Comparison of ENCODE assay signal across 8 cellular contexts in the genomic region with DNA sequence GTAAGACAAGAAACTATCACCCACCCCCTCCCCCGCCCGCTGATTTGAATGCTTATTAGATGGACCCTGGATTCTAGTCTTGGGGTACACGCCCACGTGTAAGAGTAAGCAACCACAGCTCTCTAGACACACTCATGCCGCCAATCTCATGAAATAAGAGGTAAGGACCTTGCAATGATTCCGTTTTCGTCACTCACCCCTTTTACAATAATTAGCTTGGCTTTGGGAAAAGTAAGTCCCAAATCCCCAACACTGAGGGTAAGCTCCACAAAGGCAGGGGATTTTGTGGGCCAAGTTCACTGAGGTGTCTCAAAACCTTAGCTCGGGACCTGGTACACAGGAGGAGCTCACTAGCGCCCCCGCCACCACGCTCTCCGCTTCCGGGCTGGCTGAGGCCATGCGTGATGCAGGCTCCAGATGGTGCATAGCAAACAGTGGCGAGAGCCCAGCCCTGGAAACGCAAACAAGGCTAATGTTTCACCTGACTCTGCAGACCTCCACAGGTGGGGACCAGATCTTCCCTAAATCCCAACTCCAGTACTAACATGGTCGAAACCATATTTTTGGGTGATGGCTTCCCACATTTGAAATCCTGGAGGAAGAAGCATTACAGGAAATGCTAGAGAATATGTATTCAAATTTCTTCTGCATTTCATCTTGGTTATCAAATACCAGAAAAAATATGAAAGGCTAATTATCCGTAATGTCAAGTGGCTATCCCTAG. TPM values are rescaled to one million over a fixed set of nuclear protein-coding genes. Genes with fewer than 3 reads are reported as not detected.
DNase-seq lines count a peak whose midpoint lies in the region; ATAC-seq and TF ChIP-seq lines count a peak whose summit lies in the region.

No MANE protein-coding gene starts in this region.

- H3K27ac Mint-ChIP-seq in CD8-positive, alpha-beta T cell: peak overlapping the region; percentile 97

- H3K9me3 Mint-ChIP-seq in CD8-positive, alpha-beta T cell: no peaks in the 10 kb centered on the region

- H3K27me3 ChIP-seq in CD8-positive, alpha-beta T cell (ENCODE audit: insufficient read depth, low read length): no peaks in the 10 kb centered on the region
- H3K27me3 ChIP-seq in endocrine pancreas (ENCODE audit: control insufficient read depth, insufficient read depth, low read length): no peaks in the 10 kb centered on the region

- no peaks in the 10 kb centered on the region for H3K9me3 ChIP-seq in CD8-positive, alpha-beta T cell (ENCODE audit: low read length)
- H3K9me3 ChIP-seq in endocrine pancreas (ENCODE audit: control insufficient read depth, low read length) (no peaks in the 10 kb centered on the region), mesodermal cell (ENCODE audit: control insufficient read depth, low read length) (no peaks in the 10 kb centered on the region)

- peak overlapping the region; percentile 68 for H3K27ac ChIP-seq in CD8-positive, alpha-beta T cell (ENCODE audit: low read depth, low read length)
- peak overlapping the region; percentile 53 for H3K27ac ChIP-seq in mesodermal cell (ENCODE audit: low read depth, low read length, severe bottlenecking)

- peaks cover 58% of the 10 kb centered on the region for H3K36me3 Mint-ChIP-seq in CD8-positive, alpha-beta T cell

- peak overlapping the region; percentile 99 for H3K4me3 Mint-ChIP-seq in CD8-positive, alpha-beta T cell

- H3K9ac ChIP-seq in endocrine pancreas (ENCODE audit: control insufficient read depth, insufficient read depth, low read length): peak overlapping the region; percentile 54

- H3K27me3 Mint-ChIP-seq in CD8-positive, alpha-beta T cell (ENCODE audit: low read depth): no peaks in the 10 kb centered on the region

- intact Hi-C loops in CD8-positive, alpha-beta T cell (cut with DNase I, micrococcal nuclease): loop anchor here (1.0 to 10.0 kb wide), 14 partner anchors 14 to 344 kb away; a partner anchor contains a TSS

- peak; percentile 74 for ATAC-seq in CD8-positive, alpha-beta T cell
- ATAC-seq in GM19452 (IDR thresholded peaks at IDR 0.05; ENCODE audit: unreplicated experiment): peak; percentile 68

- H3K4me3 ChIP-seq in CD8-positive, alpha-beta T cell (ENCODE audit: low read depth, low read length): peak overlapping the region; percentile 69
- H3K4me3 ChIP-seq in endocrine pancreas (ENCODE audit: control insufficient read depth, insufficient read depth, low read length) (peak overlapping the region; percentile 67), mesodermal cell (ENCODE audit: extremely low read depth, insufficient read depth, low read length, poor library complexity, severe bottlenecking) (peak overlapping the region; percentile 55)

- peak; percentile 80 to 91 (median 88) for DNase-seq in CD8-positive, alpha-beta T cell
- DNase-seq in HK-2 (ENCODE audit: unreplicated experiment): peak; percentile 86
- DNase-seq in NCI-H82 (lab: John Stamatoyannopoulos, UW): peak; percentile 92
- DNase-seq in activated CD8-positive, alpha-beta memory T cell treated with anti-CD3 and anti-CD28 coated beads for 4 hours (ENCODE audit: low read depth in 2 of 2): peak; percentile 69 to 80
- DNase-seq in stimulated activated CD8-positive, alpha-beta memory T cell treated with anti-CD3 and anti-CD28 coated beads, Interleukin-15, amount 100 ng/mL, for 24 hours (ENCODE audit: low read depth): peak; percentile 76

- H3K4me1 Mint-ChIP-seq in CD8-positive, alpha-beta T cell (ENCODE audit: low read depth): peaks cover 48% of the 10 kb centered on the region

- POLR2A ChIA-PET in CD8-positive, alpha-beta T cell (lab: Charles Lee): interaction anchor here (0.6 to 7.8 kb wide), 16 partner anchors 9 to 152 kb away, joined by 3 to 52 read pairs (median 4); a partner anchor contains a TSS

- 11 to 15% methylated on average over 9 to 14 of the region's 18 CpGs for WGBS in mesodermal cell (ENCODE audit: insufficient coverage in 2 of 2), 2 experiments

- CTCF ChIA-PET in CD8-positive, alpha-beta T cell (lab: Charles Lee): interaction anchor here (0.6 to 11.1 kb wide), 30 partner anchors 9 to 174 kb away, joined by 3 to 84 read pairs (median 5); a partner anchor contains a TSS

- TF ChIP-seq CTCF in CD8-positive, alpha-beta T cell (IDR thresholded peaks at IDR 0.05): peak; percentile 70

- H3K4me1 ChIP-seq in CD8-positive, alpha-beta T cell (ENCODE audit: insufficient read depth, low read length): peaks cover 36% of the 10 kb centered on the region
- peaks cover 7% of the 10 kb centered on the region for H3K4me1 ChIP-seq in endocrine pancreas (ENCODE audit: control insufficient read depth, insufficient read depth, low read length)
- H3K4me1 ChIP-seq in mesodermal cell (ENCODE audit: control insufficient read depth, insufficient read depth, low read length, poor library complexity, severe bottlenecking): peaks cover 10% of the 10 kb centered on the region

- H3K36me3 ChIP-seq in CD8-positive, alpha-beta T cell (ENCODE audit: insufficient read depth, low read length): peaks cover 8% of the 10 kb centered on the region
- H3K36me3 ChIP-seq in endocrine pancreas (ENCODE audit: control insufficient read depth, insufficient read depth, low read length): no peaks in the 10 kb centered on the region
- no peaks in the 10 kb centered on the region for H3K36me3 ChIP-seq in mesodermal cell (ENCODE audit: control insufficient read depth, insufficient read depth, low read length)

RNA-seq across cellular contexts. Expression of a gene that starts 4.1 kb away (rescaled TPM):
- total RNA-seq in CD8-positive, alpha-beta T cell: 100 to 1,000 TPM; 225 to 234 TPM
- polyA plus RNA-seq in mesodermal cell (2013, experiment 1 of 2): 4.3 TPM
- 4.5 TPM for polyA plus RNA-seq in mesodermal cell (2013, experiment 2 of 2)

Comparison
In these comparisons a context has a peak if more than half of its experiments do, and no peak if none do; other contexts are left out.
1. Peak in every context shown above with its lines: DNase-seq, ATAC-seq, H3K4me3 ChIP-seq and H3K27ac ChIP-seq.